In the genomic region with DNA sequence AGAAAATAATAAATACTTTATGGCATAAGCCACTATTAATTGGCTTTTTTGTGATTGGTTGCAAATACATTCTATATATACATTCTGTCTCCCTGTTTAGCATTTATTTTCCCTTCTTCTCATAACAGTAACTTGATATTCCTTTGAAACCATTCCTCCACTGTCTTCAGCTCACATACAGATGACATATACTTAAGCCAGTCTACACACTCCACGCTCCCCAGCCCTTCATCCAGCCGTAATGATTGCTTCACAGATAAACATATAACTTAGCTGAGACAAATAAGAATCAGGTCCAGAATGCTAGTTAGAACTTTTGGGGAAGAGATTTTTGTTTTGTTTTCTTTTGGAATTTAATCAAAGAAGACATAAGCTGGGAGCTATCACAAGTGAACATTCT, we compare ENCODE assay signal across 19 cellular contexts.
"Had no signal": no experiment of that assay in that cellular context is flagged by ENCODE, and none has a peak within 500 bp of the region (broad histone marks: within the 10 kb centered on the region; RNA-seq: fewer than 3 reads in every experiment).

No MANE protein-coding gene starts in this region.

- H3K27me3 ChIP-seq: esophagus muscularis mucosa, heart left ventricle, sigmoid colon, tibial artery had no signal

- ATAC-seq: activated T-cell treated with anti-CD3 and anti-CD28 coated beads, Interleukin-2, amount 50 U/mL, for 72 hours; heart left ventricle; lower lobe of right lung; WTC11 had no signal

- DNase-seq: activated CD4-positive, alpha-beta T cell treated with anti-CD3 and anti-CD28 coated beads, Interleukin-2, amount 50 U/mL, for 4 hours; activated effector memory CD4-positive, alpha-beta T cell treated with anti-CD3 and anti-CD28 coated beads, Interleukin-2, amount 50 U/mL, for 16 hours; activated naive CD4-positive, alpha-beta T cell treated with anti-CD3 and anti-CD28 coated beads, Interleukin-2, amount 10 ng/mL, durations not matched to agents 7 days and 5 days; activated T-cell treated with anti-CD3 and anti-CD28 coated beads, Interleukin-2, amount 50 U/mL, for 72 hours; amygdala; cerebellar nuclear complex; heart left ventricle; kidney; lower lobe of right lung; mesendoderm; naive B cell; occipital lobe; sigmoid colon; stimulated activated CD4-positive, alpha-beta T cell treated with anti-CD3 and anti-CD28 coated beads, Interleukin-4, amount 100 ng/mL, for 24 hours; T-helper 1 cell; tibial artery had no signal

- H3K9me3 ChIP-seq: esophagus muscularis mucosa, heart left ventricle, lower lobe of right lung, sigmoid colon, tibial artery had no signal

- H3K4me3 ChIP-seq: coronary artery, esophagus muscularis mucosa, heart left ventricle, lower lobe of right lung, sigmoid colon, tibial artery had no signal

- FAIRE-seq: kidney had no signal

- H3K27ac ChIP-seq: coronary artery, esophagus muscularis mucosa, heart left ventricle, lower lobe of right lung, sigmoid colon, tibial artery had no signal
